In genomic region chr15:36133686-36134085, GRCh38 we compare ENCODE assay signal across 21 cellular contexts.
DNase-seq lines count a peak whose midpoint lies in the region; ATAC-seq, FAIRE-seq and TF ChIP-seq lines count a peak whose summit lies in the region.
"Had no signal": no experiment of that assay in that cellular context is flagged by ENCODE, and none has a peak within 500 bp of the region (broad histone marks: within the 10 kb centered on the region; RNA-seq: fewer than 3 reads in every experiment).

No MANE protein-coding gene starts in this region.

- H3K9me3 ChIP-seq in mammary epithelial cell (replicated peaks; ENCODE audit: insufficient read depth, low read length) (no peaks in the 10 kb centered on the region), SJCRH30 (replicated peaks) (no peaks in the 10 kb centered on the region)
- H3K9me3 ChIP-seq: Peyer's patch had no signal

- TF ChIP-seq CTCF in mammary epithelial cell (conservative IDR thresholded peaks at IDR 0.05 in 1 of 2, IDR thresholded peaks at IDR 0.05 in 1 of 2; ENCODE audit: extremely low read depth in 1 of 2, insufficient read depth in 1 of 2, low read depth in 1 of 2, low read length in 2 of 2) (no peak), MCF 10A (IDR thresholded peaks at IDR 0.05; ENCODE audit: unreplicated experiment) (no peak), mesothelial cell of epicardium (IDR thresholded peaks at IDR 0.05; ENCODE audit: unreplicated experiment) (no peak)

- no TSS peak for BruUV-seq in mammary epithelial cell (replicated peaks; lab: Mats Ljungman, UMichigan)
- no TSS peak for BruUV-seq in MCF 10A (replicated peaks; lab: Mats Ljungman, UMichigan)

- H3K36me3 ChIP-seq in mammary epithelial cell (ENCODE audit: insufficient read depth, low read length) = no peaks in the 10 kb centered on the region
- H3K36me3 ChIP-seq in SJCRH30 = no peaks in the 10 kb centered on the region
- H3K36me3 ChIP-seq: Peyer's patch had no signal

- H3K4me3 ChIP-seq in mammary epithelial cell (replicated peaks in 1 of 3; ENCODE audit: insufficient read depth in 1 of 3, low read depth in 2 of 3, low read length in 3 of 3) (no peak overlapping the region), SJCRH30 (no peak overlapping the region)
- H3K4me3 ChIP-seq: Peyer's patch had no signal

- H3K27ac Mint-ChIP-seq in MCF 10A (ENCODE audit: low read depth, unreplicated experiment) (no peak overlapping the region), mesothelial cell of epicardium (peak overlapping the region; percentile 47)
- H3K27ac Mint-ChIP-seq: B cell, CD14-positive monocyte, H9 had no signal

- H3K27me3 Mint-ChIP-seq in MCF 10A (ENCODE audit: insufficient read depth, unreplicated experiment) (no peaks in the 10 kb centered on the region), mesothelial cell of epicardium (ENCODE audit: low read depth) (no peaks in the 10 kb centered on the region)
- H3K27me3 Mint-ChIP-seq: B cell had no signal

- H4K20me1 ChIP-seq in mammary epithelial cell (ENCODE audit: insufficient read depth, low read length) = no peaks in the 10 kb centered on the region

- intact Hi-C loops in mammary epithelial cell (cut with micrococcal nuclease) (no loop called here), MCF 10A (cut with micrococcal nuclease) (no loop called here)

- in situ Hi-C loops in mammary epithelial cell (cut with MboI; ENCODE audit: low sequenced_read_pairs in 2 of 2) = no loop called here

- H3K4me1 ChIP-seq in mammary epithelial cell (ENCODE audit: insufficient read depth, low read length) (peaks cover 5% of the 10 kb centered on the region), SJCRH30 (no peaks in the 10 kb centered on the region)
- H3K4me1 ChIP-seq: Peyer's patch had no signal

- POLR2A ChIA-PET in MCF 10A (lab: Yijun Ruan, JAX) = no interaction called here

- H2AFZ ChIP-seq in mammary epithelial cell (ENCODE audit: low read depth, low read length) = peak overlapping the region; percentile 42

- WGBS in mammary epithelial cell (ENCODE audit: low coverage, missing lambda C conversion rate) = 50% methylated on average over 2 of the region's 2 CpGs

- H3K36me3 Mint-ChIP-seq in MCF 10A (ENCODE audit: insufficient read depth, unreplicated experiment) = no peaks in the 10 kb centered on the region
- H3K36me3 Mint-ChIP-seq in mesothelial cell of epicardium = peaks cover 2% of the 10 kb centered on the region
- H3K36me3 Mint-ChIP-seq: CD14-positive monocyte had no signal

- no peak overlapping the region for H3K4me3 Mint-ChIP-seq in MCF 10A (ENCODE audit: unreplicated experiment)
- no peak overlapping the region for H3K4me3 Mint-ChIP-seq in mesothelial cell of epicardium
- H3K4me3 Mint-ChIP-seq: B cell, CD14-positive monocyte, H9 had no signal

- peaks cover 2% of the 10 kb centered on the region for H3K9me3 Mint-ChIP-seq in MCF 10A (ENCODE audit: unreplicated experiment)
- H3K9me3 Mint-ChIP-seq in mesothelial cell of epicardium = peaks cover 7% of the 10 kb centered on the region
- H3K9me3 Mint-ChIP-seq: H9 had no signal

- FAIRE-seq in GM19239 (lab: Jason Lieb, UNC) = no peak
- FAIRE-seq: HTR-8/SVneo had no signal

- dilution Hi-C loops in mammary epithelial cell (cut with HindIII; ENCODE audit: low sequenced_read_pairs) = no loop called here

- no peak for DNase-seq in mammary epithelial cell
- DNase-seq in MCF 10A (ENCODE audit: unreplicated experiment) = no peak
- peak; percentile 20 for DNase-seq in amniotic epithelial cell (ENCODE audit: low read depth)
- no peak for DNase-seq in mesothelial cell of epicardium (ENCODE audit: low spot score in 2 of 2, unreplicated experiment in 2 of 2)
- no peak for DNase-seq in GM19239 (ENCODE audit: insufficient read length, low spot score)
- no peak for DNase-seq in SJCRH30
- DNase-seq: GF-D8, H9, NCI-H1105, NCI-H146, NCI-H2029, NCI-H2227 treated with DMSO at 0.1 percent for 48 hours, NCI-H510A, NCI-H774, Peyer's patch had no signal

- H3K4me1 Mint-ChIP-seq in MCF 10A (ENCODE audit: insufficient read depth, unreplicated experiment) = no peaks in the 10 kb centered on the region
- peaks cover 18% of the 10 kb centered on the region for H3K4me1 Mint-ChIP-seq in mesothelial cell of epicardium
- H3K4me1 Mint-ChIP-seq: B cell, CD14-positive monocyte had no signal

- H3K9ac ChIP-seq in mammary epithelial cell (ENCODE audit: insufficient read depth, low read length) = no peak overlapping the region
- H3K9ac ChIP-seq: KMS-11 had no signal

- H3K27ac ChIP-seq in mammary epithelial cell (ENCODE audit: insufficient read depth, low read depth, low read length) = no peak overlapping the region
- no peak overlapping the region for H3K27ac ChIP-seq in SJCRH30
- H3K27ac ChIP-seq: KMS-11, Peyer's patch had no signal

- CTCF ChIA-PET in mammary epithelial cell (lab: Charles Lee; ENCODE audit: low non-redundant PET) (no interaction called here), MCF 10A (lab: Yijun Ruan, JAX) (interaction anchor here (0.7 kb wide), 1 partner anchor 378 kb away, joined by 3 read pairs; no protein-coding TSS in a partner anchor)

- H3K27me3 ChIP-seq in mammary epithelial cell (ENCODE audit: insufficient read depth, low read length) (no peaks in the 10 kb centered on the region), SJCRH30 (no peaks in the 10 kb centered on the region)
- H3K27me3 ChIP-seq: Peyer's patch had no signal

- ATAC-seq in GM21515 (IDR thresholded peaks at IDR 0.05; ENCODE audit: unreplicated experiment) = no peak
- ATAC-seq: Right ventricle myocardium inferior had no signal

- no peaks in the 10 kb centered on the region for H3K79me2 ChIP-seq in mammary epithelial cell (ENCODE audit: insufficient read depth, low read length)

- no peak overlapping the region for H3K4me2 ChIP-seq in mammary epithelial cell (ENCODE audit: insufficient read depth, low read depth, low read length)
- H3K4me2 ChIP-seq: KMS-11 had no signal
